27 cellular contexts compared by ENCODE assay signal in the genomic region with DNA sequence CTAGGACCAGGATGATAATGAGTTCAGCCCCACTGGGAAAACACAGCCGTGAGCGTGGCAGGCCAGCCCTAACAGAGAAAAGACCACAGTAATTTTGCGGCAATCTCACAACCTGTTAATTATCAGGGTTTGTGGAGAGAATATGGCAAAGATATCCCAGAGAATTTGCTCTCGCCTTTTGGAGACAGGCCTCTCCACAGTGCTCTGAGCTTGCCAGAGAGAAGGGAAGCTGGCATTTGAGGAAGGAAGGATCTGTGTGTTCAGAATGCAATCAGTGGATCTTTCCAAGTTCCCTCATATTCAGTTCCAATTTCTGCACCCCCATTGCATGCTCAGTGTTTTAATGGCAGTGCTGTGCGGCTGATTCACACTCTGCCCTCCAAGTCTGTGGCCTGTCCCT.
"Had no signal": no experiment of that assay in that cellular context is flagged by ENCODE, and none has a peak within 500 bp of the region (broad histone marks: within the 10 kb centered on the region; RNA-seq: fewer than 3 reads in every experiment).

No MANE protein-coding gene starts in this region.

- H2AFZ ChIP-seq: hepatocyte, parathyroid adenoma had no signal

- H3K27me3 Mint-ChIP-seq: stimulated activated memory B cell treated with anti-CD40 and anti-IgM and Interleukin-4, amounts not matched to agents 10 μg/mL and 1 μg/mL and 100 μg/mL, for 72 hours had no signal

- ATAC-seq: gastrocnemius medialis; heart left ventricle; mucosa of descending colon; natural killer cell treated with Interleukin-12 subunit alpha and Interleukin-12 subunit beta and Interleukin-15 and Interleukin-18, amount 100 ng/mL, for 72 hours; right cardiac atrium; stimulated activated memory B cell treated with anti-CD40 and anti-IgM and Interleukin-4, amounts not matched to agents 10 μg/mL and 1 μg/mL and 100 μg/mL, for 72 hours; stimulated activated naive CD8-positive, alpha-beta T cell treated with anti-CD3 and anti-CD28 coated beads, Interleukin-15, Interleukin-2, amounts not matched to agents 100 U/mL and 50 U/mL, for 24 hours had no signal

- H3K4me1 ChIP-seq: gastrocnemius medialis, heart left ventricle, parathyroid adenoma, prostate gland, spleen, testis, tibial artery had no signal

- H3K36me3 ChIP-seq: gastrocnemius medialis, heart left ventricle, neutrophil, prostate gland, spleen, tibial artery had no signal

- DNase-seq: dorsolateral prefrontal cortex; effector CD4-positive, alpha-beta T cell; foreskin fibroblast; gastrocnemius medialis; heart left ventricle; kidney; mesenchymal stem cell; mucosa of descending colon; naive B cell; right cardiac atrium; spleen; stimulated activated CD4-positive, alpha-beta T cell treated with anti-CD3 and anti-CD28 coated beads, Interleukin-4, amount 100 ng/mL, for 4 hours; stimulated activated naive CD8-positive, alpha-beta T cell treated with anti-CD3 and anti-CD28 coated beads, Interleukin-15, Interleukin-2, amounts not matched to agents 100 U/mL and 50 U/mL, for 24 hours; substantia nigra; testis; tibial artery had no signal

- H3K9me3 Mint-ChIP-seq: natural killer cell treated with Interleukin-12 subunit alpha and Interleukin-12 subunit beta and Interleukin-15 and Interleukin-18, amount 100 ng/mL, for 72 hours; neural crest cell had no signal

- H3K27ac ChIP-seq: gastrocnemius medialis, heart left ventricle, hepatocyte, neutrophil, parathyroid adenoma, prostate gland, skin epidermis, spleen, testis, tibial artery had no signal

- H3K4me3 ChIP-seq: dorsolateral prefrontal cortex, gastrocnemius medialis, heart left ventricle, hepatocyte, lung, mucosa of descending colon, prostate gland, skin epidermis, spleen, testis, tibial artery had no signal

- H3K79me2 ChIP-seq: hepatocyte, parathyroid adenoma had no signal

- H3K4me3 Mint-ChIP-seq: mesothelial cell of epicardium; naive B cell; natural killer cell treated with Interleukin-12 subunit alpha and Interleukin-12 subunit beta and Interleukin-15 and Interleukin-18, amount 100 ng/mL, for 72 hours; neural crest cell; stimulated activated memory B cell treated with anti-CD40 and anti-IgM and Interleukin-4, amounts not matched to agents 10 μg/mL and 1 μg/mL and 100 μg/mL, for 72 hours; type B pancreatic cell had no signal

- H3K36me3 Mint-ChIP-seq: mesothelial cell of epicardium; naive B cell; natural killer cell treated with Interleukin-12 subunit alpha and Interleukin-12 subunit beta and Interleukin-15 and Interleukin-18, amount 100 ng/mL, for 72 hours; stimulated activated memory B cell treated with anti-CD40 and anti-IgM and Interleukin-4, amounts not matched to agents 10 μg/mL and 1 μg/mL and 100 μg/mL, for 72 hours; type B pancreatic cell had no signal

- H3K9ac ChIP-seq: parathyroid adenoma had no signal

- H3K27me3 ChIP-seq: gastrocnemius medialis, heart left ventricle, hepatocyte, neutrophil, testis, tibial artery had no signal

- H3K27ac Mint-ChIP-seq: mesothelial cell of epicardium; naive B cell; natural killer cell treated with Interleukin-12 subunit alpha and Interleukin-12 subunit beta and Interleukin-15 and Interleukin-18, amount 100 ng/mL, for 72 hours; stimulated activated memory B cell treated with anti-CD40 and anti-IgM and Interleukin-4, amounts not matched to agents 10 μg/mL and 1 μg/mL and 100 μg/mL, for 72 hours; type B pancreatic cell had no signal

- H3K9me3 ChIP-seq: gastrocnemius medialis, heart left ventricle, mucosa of descending colon, neutrophil, prostate gland, testis, tibial artery had no signal

- H3K4me1 Mint-ChIP-seq: mesothelial cell of epicardium; naive B cell; neural crest cell; stimulated activated memory B cell treated with anti-CD40 and anti-IgM and Interleukin-4, amounts not matched to agents 10 μg/mL and 1 μg/mL and 100 μg/mL, for 72 hours had no signal

- H3K4me2 ChIP-seq: hepatocyte had no signal
